ENCODE assay signal across 8 cellular contexts in the genomic region with DNA sequence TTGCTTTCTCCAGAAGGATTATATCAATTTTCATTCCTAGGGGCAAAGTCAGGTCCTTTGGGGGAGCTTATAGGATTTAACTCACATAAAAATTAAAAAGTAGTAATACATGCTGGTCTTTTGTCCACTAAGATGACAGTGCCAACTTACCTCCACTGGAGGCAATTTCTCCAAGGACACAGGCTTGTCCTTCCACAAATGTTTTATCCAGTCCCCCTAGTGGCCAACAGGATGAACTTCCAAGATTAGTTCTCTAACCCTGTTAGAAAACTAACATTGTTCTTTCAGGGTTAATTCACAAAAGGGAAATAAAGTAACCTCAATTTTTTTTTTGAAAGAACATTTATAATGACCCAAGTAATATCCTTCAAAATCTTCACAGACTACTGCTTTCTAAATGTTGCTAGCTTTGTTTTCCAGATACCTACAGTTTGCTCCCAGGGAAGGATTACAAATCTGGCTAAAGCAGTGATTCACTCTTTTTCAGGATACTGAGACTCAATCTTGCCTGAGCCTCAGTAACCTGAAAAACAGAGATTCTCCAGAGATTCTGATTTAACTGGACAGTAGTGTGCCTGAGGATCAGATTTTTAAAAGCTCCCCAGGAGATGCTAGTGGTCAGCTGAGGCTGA. TPM values are rescaled to one million over a fixed set of nuclear protein-coding genes. Genes with fewer than 3 reads are reported as not detected.
DNase-seq lines count a peak whose midpoint lies in the region; ATAC-seq, FAIRE-seq and TF ChIP-seq lines count a peak whose summit lies in the region.

No MANE protein-coding gene starts in this region.

- H3K79me1 ChIP-seq in H1 (ENCODE audit: low read depth, low read length) = no peaks in the 10 kb centered on the region

- H3K4me3 ChIP-seq in H1 (ENCODE audit: extremely low read depth in 1 of 4, insufficient read depth in 2 of 4, low read depth in 3 of 4, low read length in 4 of 4) (no peak overlapping the region), mucosa of descending colon (no peak overlapping the region)

- no peak overlapping the region for H4K8ac ChIP-seq in H1 (ENCODE audit: extremely low read depth, insufficient read depth, low read length)

- no peak overlapping the region for H3K56ac ChIP-seq in H1 (replicated peaks; ENCODE audit: insufficient read length, low read depth, low read length)

- H2BK5ac ChIP-seq in H1 (ENCODE audit: low read depth, low read length) = no peak overlapping the region

- no peak overlapping the region for H2BK12ac ChIP-seq in H1 (ENCODE audit: low read depth, low read length)

- H3K36me3 ChIP-seq in H1 (ENCODE audit: control insufficient read depth in 2 of 4, insufficient read depth in 4 of 4, low read length in 3 of 4) = no peaks in the 10 kb centered on the region
- no peaks in the 10 kb centered on the region for H3K36me3 ChIP-seq in mucosa of descending colon (ENCODE audit: low read depth)

- no peak overlapping the region for H3K4me2 ChIP-seq in H1 (ENCODE audit: insufficient read depth in 1 of 2, low read depth in 2 of 2, low read length in 2 of 2)

- no peaks in the 10 kb centered on the region for H3K36me3 Mint-ChIP-seq in activated T-cell treated with anti-CD3 and anti-CD28 coated beads, Interleukin-2, amount 50 U/mL, for 72 hours (ENCODE audit: insufficient read depth in 2 of 2)
- H3K36me3 Mint-ChIP-seq in activated T-cell treated with anti-CD3 and anti-CD28 coated beads, Interleukin-2, amount 50 U/mL, for 24 hours (ENCODE audit: low read depth) = no peaks in the 10 kb centered on the region
- H3K36me3 Mint-ChIP-seq in activated naive CD8-positive, alpha-beta T cell treated with anti-CD3 and anti-CD28 coated beads for 36 hours = no peaks in the 10 kb centered on the region

- H3K9me3 Mint-ChIP-seq in activated T-cell treated with anti-CD3 and anti-CD28 coated beads, Interleukin-2, amount 50 U/mL, for 72 hours = no peaks in the 10 kb centered on the region
- no peaks in the 10 kb centered on the region for H3K9me3 Mint-ChIP-seq in activated T-cell treated with anti-CD3 and anti-CD28 coated beads, Interleukin-2, amount 50 U/mL, for 24 hours
- no peaks in the 10 kb centered on the region for H3K9me3 Mint-ChIP-seq in activated naive CD8-positive, alpha-beta T cell treated with anti-CD3 and anti-CD28 coated beads for 36 hours

- peaks cover 22% of the 10 kb centered on the region for H3K27me3 Mint-ChIP-seq in activated T-cell treated with anti-CD3 and anti-CD28 coated beads, Interleukin-2, amount 50 U/mL, for 72 hours (ENCODE audit: low read depth)
- H3K27me3 Mint-ChIP-seq in activated T-cell treated with anti-CD3 and anti-CD28 coated beads, Interleukin-2, amount 50 U/mL, for 24 hours = no peaks in the 10 kb centered on the region
- H3K27me3 Mint-ChIP-seq in activated naive CD8-positive, alpha-beta T cell treated with anti-CD3 and anti-CD28 coated beads for 36 hours = peaks cover 4% of the 10 kb centered on the region

- CTCF ChIA-PET in H1 (lab: Charles Lee; ENCODE audit: partially characterized antibody) = interaction anchor here (0.6 to 10.1 kb wide), 47 partner anchors 10 to 1603 kb away, joined by 3 to 88 read pairs (median 4); no protein-coding TSS in a partner anchor

- POLR2A ChIA-PET in H1 (lab: Charles Lee; ENCODE audit: partially characterized antibody) = interaction anchor here (1.9 kb wide), 1 partner anchor 16 kb away, joined by 7 read pairs; no protein-coding TSS in a partner anchor

- no peak overlapping the region for H3K27ac ChIP-seq in H1 (ENCODE audit: low read depth, low read length)

- no peak for TF ChIP-seq POLR2A in H1 (IDR thresholded peaks at IDR 0.05; ENCODE audit: control extremely low read depth in 1 of 2, low read depth in 2 of 2, low read length in 2 of 2)

- H2BK20ac ChIP-seq in H1 (ENCODE audit: low read length) = no peak overlapping the region

- no peaks in the 10 kb centered on the region for H3K79me2 ChIP-seq in H1 (ENCODE audit: control insufficient read depth in 1 of 2, insufficient read depth in 2 of 2, low read length in 2 of 2)

- ATAC-seq in activated T-cell treated with anti-CD3 and anti-CD28 coated beads, Interleukin-2, amount 50 U/mL, for 72 hours (replicated peaks in 1 of 2) = peak; percentile 39 to 59
- ATAC-seq in mucosa of descending colon = peak; percentile 80

- no peak overlapping the region for H4K5ac ChIP-seq in H1 (ENCODE audit: insufficient read length, low read depth, low read length)

- no peak overlapping the region for H2BK15ac ChIP-seq in H1 (ENCODE audit: low read length)

- H3K23me2 ChIP-seq in H1 (ENCODE audit: low read depth, low read length) = no peaks in the 10 kb centered on the region

- no peak overlapping the region for H3K4me3 Mint-ChIP-seq in activated T-cell treated with anti-CD3 and anti-CD28 coated beads, Interleukin-2, amount 50 U/mL, for 72 hours
- no peak overlapping the region for H3K4me3 Mint-ChIP-seq in activated T-cell treated with anti-CD3 and anti-CD28 coated beads, Interleukin-2, amount 50 U/mL, for 24 hours
- no peak overlapping the region for H3K4me3 Mint-ChIP-seq in activated naive CD8-positive, alpha-beta T cell treated with anti-CD3 and anti-CD28 coated beads for 36 hours

- H3K27me3 ChIP-seq in H1 (replicated peaks in 1 of 4; ENCODE audit: control insufficient read depth in 3 of 4, extremely low read depth in 1 of 4, insufficient read depth in 3 of 4, low read length in 3 of 4) = no peaks in the 10 kb centered on the region

- no peak overlapping the region for H3K4ac ChIP-seq in H1 (replicated peaks; ENCODE audit: insufficient read length, low read depth, low read length)

- H3K14ac ChIP-seq in H1 (ENCODE audit: insufficient read length) = no peak overlapping the region

- DNase-seq in activated T-cell treated with anti-CD3 and anti-CD28 coated beads, Interleukin-2, amount 50 U/mL, for 72 hours = peak in 1 of 2 donors; percentile 23
- no peak for DNase-seq in activated T-cell treated with anti-CD3 and anti-CD28 coated beads, Interleukin-2, amount 50 U/mL, for 24 hours
- DNase-seq in M059J (ENCODE audit: low read depth) (peak; percentile 78), SHP77 (lab: John Stamatoyannopoulos, UW) (peak; percentile 61 to 75), H1 (ENCODE audit: low read depth in 1 of 2, low spot score in 2 of 2) (no peak), mucosa of descending colon (peak in 1 of 3 donors; percentile 31)
- no peak for DNase-seq in stimulated activated naive CD4-positive, alpha-beta T cell treated with Interleukin-2 at 50 U/mL for 16 hours (lab: John Stamatoyannopoulos, UW)
- no peak for DNase-seq in activated naive CD8-positive, alpha-beta T cell treated with anti-CD3 and anti-CD28 coated beads for 36 hours

- no peak overlapping the region for H3K23ac ChIP-seq in H1 (ENCODE audit: insufficient read length)

- no peak for TF ChIP-seq EP300 in H1 (IDR thresholded peaks at IDR 0.05; ENCODE audit: borderline replicate concordance in 1 of 2, low read depth in 2 of 2, low read length in 2 of 2)

- H4K20me1 ChIP-seq in H1 (replicated peaks in 1 of 2; ENCODE audit: control insufficient read depth in 1 of 2, insufficient read depth in 2 of 2, low read length in 2 of 2) = no peaks in the 10 kb centered on the region

- H2BK120ac ChIP-seq in H1 (replicated peaks; ENCODE audit: low read depth, low read length) = no peak overlapping the region

- H4K91ac ChIP-seq in H1 (replicated peaks; ENCODE audit: insufficient read length, low read length) = no peak overlapping the region

- H3K9me3 ChIP-seq in H1 (ENCODE audit: insufficient read depth in 2 of 2, low read depth in 1 of 2, low read length in 1 of 2) (no peaks in the 10 kb centered on the region), mucosa of descending colon (no peaks in the 10 kb centered on the region)

- no peak overlapping the region for H2AK5ac ChIP-seq in H1 (ENCODE audit: low read depth, low read length)

- no peak overlapping the region for H3K18ac ChIP-seq in H1 (ENCODE audit: extremely low read depth, low read length)

- intact Hi-C loops in mucosa of descending colon (cut with DNase I, micrococcal nuclease) = loop anchor here in 1 of 2 donors (10.0 kb wide), 1 partner anchor 267 kb away; no protein-coding TSS in a partner anchor

- peak; percentile 68 to 75 for TF ChIP-seq RAD21 in H1 (IDR thresholded peaks at IDR 0.05 in 1 of 2, conservative IDR thresholded peaks at IDR 0.05 in 1 of 2; ENCODE audit: low read depth in 2 of 2, low read length in 2 of 2)

- H2AFZ ChIP-seq in H1 (ENCODE audit: low read length) = peak overlapping the region; percentile 25; the same call in 1 of the 2 replicates

- TF ChIP-seq CTCF in H1 (IDR thresholded peaks at IDR 0.05; ENCODE audit: control extremely low read depth in 1 of 3, insufficient read depth in 1 of 3, low read depth in 1 of 3, low read length in 3 of 3) = peak in 2 of 3 experiments; percentile 75 to 93; a peak in 3 of 4 replicates
- TF ChIP-seq CTCF in mucosa of descending colon (IDR thresholded peaks at IDR 0.05) = peak; percentile 50

- H3K4me1 ChIP-seq in H1 (replicated peaks in 1 of 4; ENCODE audit: control insufficient read depth in 3 of 4, insufficient read depth in 4 of 4, low read length in 3 of 4) = no peaks in the 10 kb centered on the region
- no peaks in the 10 kb centered on the region for H3K4me1 ChIP-seq in mucosa of descending colon (ENCODE audit: low read depth)

- no peak overlapping the region for H3K9ac ChIP-seq in H1 (replicated peaks in 1 of 4; ENCODE audit: extremely low read depth in 1 of 4, low read depth in 3 of 4, low read length in 3 of 4)

- H3K4me1 Mint-ChIP-seq in activated T-cell treated with anti-CD3 and anti-CD28 coated beads, Interleukin-2, amount 50 U/mL, for 72 hours (ENCODE audit: low read depth) = no peaks in the 10 kb centered on the region
- no peaks in the 10 kb centered on the region for H3K4me1 Mint-ChIP-seq in activated T-cell treated with anti-CD3 and anti-CD28 coated beads, Interleukin-2, amount 50 U/mL, for 24 hours (ENCODE audit: low read depth)
- no peaks in the 10 kb centered on the region for H3K4me1 Mint-ChIP-seq in activated naive CD8-positive, alpha-beta T cell treated with anti-CD3 and anti-CD28 coated beads for 36 hours

- peak; percentile 88 for FAIRE-seq in H1 (lab: Jason Lieb, UNC)

- H3K27ac Mint-ChIP-seq in activated T-cell treated with anti-CD3 and anti-CD28 coated beads, Interleukin-2, amount 50 U/mL, for 72 hours = no peak overlapping the region
- no peak overlapping the region for H3K27ac Mint-ChIP-seq in activated T-cell treated with anti-CD3 and anti-CD28 coated beads, Interleukin-2, amount 50 U/mL, for 24 hours
- no peak overlapping the region for H3K27ac Mint-ChIP-seq in activated naive CD8-positive, alpha-beta T cell treated with anti-CD3 and anti-CD28 coated beads for 36 hours

RNA-seq across cellular contexts. Expression of gene UBR2, which starts 31.7 kb away (rescaled TPM):
- 10 to 100 TPM; 33.9 to 36.9 TPM for total RNA-seq in activated T-cell treated with anti-CD3 and anti-CD28 coated beads, Interleukin-2, amount 50 U/mL, for 72 hours
- total RNA-seq in M059J (2014; rRNA removed; shearing (Covaris generic)) = 13.2 and 24.3 TPM in 2 replicates
- 17.2 and 19.5 TPM in 2 replicates for total RNA-seq in H1 (2021; fragmentation: NEBNext Ultra II Directional; extraction: Animal tissue kit (Norgen Biotek cat#: 25700))
- 4.5 and 6.5 TPM in 2 replicates for polyA plus RNA-seq in H1 (2011; rRNA removed)
- 7.0 TPM for polyA plus RNA-seq in H1 (2011; cell fraction: cytosol; rRNA removed)
- polyA plus RNA-seq in H1 (2011; cell fraction: nucleus; rRNA removed) = 7.1 TPM
- 6.4 to 10.6 TPM (median 8.2 TPM) in 4 replicates for polyA plus RNA-seq in H1 (2012, experiment 1 of 2)
- 0.66 TPM for polyA plus RNA-seq in H1 (2012, experiment 2 of 2)
- 5.6 TPM for polyA plus RNA-seq in H1 (2013, experiment 1 of 2)
- polyA plus RNA-seq in H1 (2013, experiment 2 of 2) = 5.5 TPM
- polyA minus RNA-seq in H1 (2011; rRNA and poly(A)+ RNA removed) = 17.7 and 23.9 TPM in 2 replicates
- polyA minus RNA-seq in H1 (2011; cell fraction: cytosol; rRNA and poly(A)+ RNA removed) = 10.2 TPM
- polyA minus RNA-seq in H1 (2011; cell fraction: nucleus; rRNA and poly(A)+ RNA removed) = 17.3 TPM
- 10 to 100 TPM; 41.2 to 53.1 (median 49.6) TPM for total RNA-seq in mucosa of descending colon
- total RNA-seq in activated naive CD8-positive, alpha-beta T cell treated with anti-CD3 and anti-CD28 coated beads for 36 hours = 10 to 100 TPM; 18.7 to 19.5 TPM

Comparison
In these comparisons a context has a peak if more than half of its experiments do, and no peak if none do; other contexts are left out.
1. DNase-seq: peak in M059J (single experiment) and SHP77 (2 of 2); none in activated T-cell treated with anti-CD3 and anti-CD28 coated beads, Interleukin-2, amount 50 U/mL, for 24 hours (single experiment), H1 (0 of 2), stimulated activated naive CD4-positive, alpha-beta T cell treated with Interleukin-2 at 50 U/mL for 16 hours (single experiment) and activated naive CD8-positive, alpha-beta T cell treated with anti-CD3 and anti-CD28 coated beads for 36 hours (single experiment).